ENCODE assay signal across 9 cellular contexts in the genomic region with DNA sequence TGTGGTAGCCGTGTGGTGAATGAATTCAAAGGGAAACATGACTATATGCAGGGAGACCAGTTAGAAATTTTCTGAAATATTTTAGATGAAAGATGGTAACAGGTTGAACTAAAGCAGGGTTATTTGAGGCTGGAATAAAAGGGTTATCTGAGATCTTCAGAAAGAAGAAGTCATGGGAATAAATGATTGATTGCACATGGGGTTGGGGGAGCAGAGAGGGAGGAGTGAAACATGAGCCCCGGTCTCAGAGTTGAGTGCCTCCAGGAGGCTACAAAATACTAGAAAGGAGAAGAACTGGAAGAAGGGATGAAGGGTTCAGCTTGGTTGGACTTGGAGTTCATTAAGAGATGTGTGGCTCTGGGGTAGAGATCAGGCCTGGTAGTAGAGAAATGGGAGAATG. TPM values are rescaled to one million over a fixed set of nuclear protein-coding genes. Genes with fewer than 3 reads are reported as not detected.
"Had no signal": no experiment of that assay in that cellular context is flagged by ENCODE, and none has a peak within 500 bp of the region (broad histone marks: within the 10 kb centered on the region; RNA-seq: fewer than 3 reads in every experiment).

No MANE protein-coding gene starts in this region.

- H3K4me2 ChIP-seq: KMS-11 had no signal

- H3K27ac Mint-ChIP-seq: IgD-negative memory B cell had no signal

- DNase-seq: IMR-90, KG1 had no signal

- H3K36me3 Mint-ChIP-seq: IgD-negative memory B cell had no signal

- H3K4me3 Mint-ChIP-seq: IgD-negative memory B cell had no signal

- FAIRE-seq: HepG2, HTR-8/SVneo had no signal

- H3K27ac ChIP-seq: HL-60, KMS-11 had no signal

- ATAC-seq: HepG2 had no signal

- H3K9ac ChIP-seq: KMS-11 had no signal

RNA-seq across cellular contexts. Expression of a gene that starts 16.3 kb away (rescaled TPM):
- total RNA-seq: HepG2, HT-29, HT1080, IMR-90 had no signal
- polyA plus RNA-seq: HepG2, IgD-negative memory B cell, IMR-90 had no signal

RNA-seq across cellular contexts. Expression of a gene that starts 49.8 kb away (rescaled TPM):
- total RNA-seq: HepG2, HT-29, HT1080, IMR-90 had no signal
- polyA plus RNA-seq: HepG2, IgD-negative memory B cell, IMR-90 had no signal
